8 cellular contexts compared by ENCODE assay signal in genomic region chr22:45007946-45008852, GRCh38. TPM values are rescaled to one million over a fixed set of nuclear protein-coding genes. Genes with fewer than 3 reads are reported as not detected.
DNase-seq lines count a peak whose midpoint lies in the region; ATAC-seq and TF ChIP-seq lines count a peak whose summit lies in the region.

No MANE protein-coding gene starts in this region.

- H3K27me3 Mint-ChIP-seq in Calu3 (ENCODE audit: unreplicated experiment) = peaks cover 76% of the 10 kb centered on the region

- H3K36me3 ChIP-seq in ectodermal cell (ENCODE audit: control insufficient read depth, insufficient read depth, low read length) (peaks cover 6% of the 10 kb centered on the region), parathyroid adenoma (ENCODE audit: control insufficient read depth, insufficient read depth, low read length) (no peaks in the 10 kb centered on the region)

- no TSS peak for BruUV-seq in Calu3 (replicated peaks; lab: Mats Ljungman, UMichigan)

- WGBS in ectodermal cell, 2 experiments = 0% methylated on average over 87 of the region's 87 CpGs

- H3K4me3 ChIP-seq in ectodermal cell (ENCODE audit: insufficient read depth, low read depth, low read length) = peak overlapping the region; percentile 67
- peak overlapping the region; percentile 49 for H3K4me3 ChIP-seq in parathyroid adenoma (ENCODE audit: low read depth, low read length)

- peaks cover 10% of the 10 kb centered on the region for H3K36me3 Mint-ChIP-seq in Calu3 (ENCODE audit: insufficient read depth, unreplicated experiment)

- H3K27ac ChIP-seq in ectodermal cell (ENCODE audit: insufficient read depth, low read depth, low read length, poor library complexity, severe bottlenecking) (peak overlapping the region; percentile 91), parathyroid adenoma (peak overlapping the region; percentile 88)

- H3K4me1 ChIP-seq in ectodermal cell (ENCODE audit: control insufficient read depth, insufficient read depth, low read length) = no peaks in the 10 kb centered on the region
- H3K4me1 ChIP-seq in parathyroid adenoma = no peaks in the 10 kb centered on the region

- no peak for TF ChIP-seq CTCF in Calu3 (IDR thresholded peaks at IDR 0.05; ENCODE audit: unreplicated experiment)
- no peak for TF ChIP-seq CTCF in parathyroid adenoma (IDR thresholded peaks at IDR 0.05)

- peaks cover 9% of the 10 kb centered on the region for H3K4me1 Mint-ChIP-seq in Calu3 (ENCODE audit: low read depth, unreplicated experiment)

- intact Hi-C loops in Calu3 (cut with micrococcal nuclease; ENCODE audit: unreplicated experiment) = no loop called here

- H3K4me2 ChIP-seq in parathyroid adenoma (ENCODE audit: low read length) = peak overlapping the region; percentile 83

- no peak for DNase-seq in Calu3
- peak; percentile 42 for DNase-seq in NCI-H2171 (lab: John Stamatoyannopoulos, UW)
- no peak for DNase-seq in glomerular visceral epithelial cell (ENCODE audit: extremely low spot score)

- no peak overlapping the region for H3K9ac ChIP-seq in parathyroid adenoma

- no peak overlapping the region for H3K27ac Mint-ChIP-seq in Calu3 (ENCODE audit: unreplicated experiment)

- H3K9me3 ChIP-seq in ectodermal cell (ENCODE audit: control insufficient read depth, low read length) = no peaks in the 10 kb centered on the region
- H3K9me3 ChIP-seq in parathyroid adenoma (ENCODE audit: control insufficient read depth, low read length) = no peaks in the 10 kb centered on the region

- H2AFZ ChIP-seq in parathyroid adenoma = peak overlapping the region; percentile 68

- H3K27me3 ChIP-seq in ectodermal cell (ENCODE audit: control insufficient read depth, insufficient read depth, low read length, poor library complexity, severe bottlenecking) = no peaks in the 10 kb centered on the region
- no peaks in the 10 kb centered on the region for H3K27me3 ChIP-seq in parathyroid adenoma (ENCODE audit: control insufficient read depth, insufficient read depth, low read length)

- peak overlapping the region; percentile 30 for H3K4me3 Mint-ChIP-seq in Calu3 (ENCODE audit: low read depth, unreplicated experiment)

- H3K9me3 Mint-ChIP-seq in Calu3 (ENCODE audit: low read depth, unreplicated experiment) = no peaks in the 10 kb centered on the region

- CTCF ChIA-PET in Calu3 (lab: Charles Lee) = interaction anchor here (1.0 to 1.8 kb wide), 3 partner anchors 73 to 324 kb away, joined by 3 to 4 read pairs (median 4); no protein-coding TSS in a partner anchor

- ATAC-seq in HG02678 (IDR thresholded peaks at IDR 0.05; ENCODE audit: unreplicated experiment) = no peak
- no peak for ATAC-seq in HG02884 (IDR thresholded peaks at IDR 0.05; ENCODE audit: unreplicated experiment)
- ATAC-seq in HG03045 (IDR thresholded peaks at IDR 0.05; ENCODE audit: unreplicated experiment) = no peak

- H3K79me2 ChIP-seq in parathyroid adenoma = peaks cover 6% of the 10 kb centered on the region

RNA-seq across cellular contexts. Expression of gene PHF21B, which starts 1.6 kb away (rescaled TPM):
- not detected in 2 replicates for total RNA-seq in Calu3 (2022)
- 20.7 TPM for polyA plus RNA-seq in ectodermal cell (2013, experiment 1 of 4)
- polyA plus RNA-seq in ectodermal cell (2013, experiment 2 of 4) = 15.9 TPM
- 16.1 TPM for polyA plus RNA-seq in ectodermal cell (2013, experiment 3 of 4)
- polyA plus RNA-seq in ectodermal cell (2013, experiment 4 of 4) = 20.0 TPM
